ENCODE assay signal across 8 cellular contexts in the genomic region with DNA sequence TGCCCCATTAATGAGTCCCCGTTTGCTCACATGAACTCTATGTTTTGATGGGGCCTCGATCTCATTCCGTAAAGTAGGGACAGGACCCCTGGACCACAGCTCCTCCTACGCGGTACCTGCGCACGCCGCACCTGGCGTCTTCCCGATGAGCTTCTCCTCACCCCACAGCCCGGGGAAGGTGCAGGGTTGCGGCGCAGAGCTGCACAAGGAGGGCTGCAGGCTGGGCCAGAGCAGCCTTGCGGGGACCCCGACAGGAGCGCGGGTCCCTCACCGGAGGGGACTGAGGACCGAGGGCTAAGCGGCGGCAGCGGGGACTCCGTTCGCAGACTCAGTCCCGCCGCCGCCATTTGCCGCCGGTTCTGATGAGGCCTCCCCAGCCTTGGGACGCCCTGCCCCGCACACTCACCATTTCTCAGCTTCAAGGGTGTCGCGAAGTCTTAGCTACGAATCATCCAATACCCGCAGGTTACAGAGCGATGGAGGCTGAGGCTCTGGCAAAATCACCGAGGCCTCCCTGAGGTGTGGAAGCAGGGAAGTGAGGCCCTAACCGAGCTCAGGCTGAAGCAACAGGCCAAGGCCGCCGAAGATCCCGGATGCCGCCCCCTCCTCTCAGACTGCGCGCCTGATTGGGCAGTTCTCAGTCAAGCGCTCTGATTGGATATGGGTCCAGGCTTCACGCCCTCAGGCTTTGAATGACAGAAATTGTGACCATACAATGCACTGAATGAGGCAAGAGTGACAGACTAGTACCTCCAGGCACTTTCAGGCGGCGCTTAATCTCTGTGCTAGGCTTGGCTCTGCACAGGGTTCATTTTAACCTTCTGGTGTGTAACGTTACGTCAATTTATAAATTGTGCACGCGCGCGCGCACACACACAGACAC. TPM values are rescaled to one million over a fixed set of nuclear protein-coding genes. Genes with fewer than 3 reads are reported as not detected.
DNase-seq lines count a peak whose midpoint lies in the region; ATAC-seq and TF ChIP-seq lines count a peak whose summit lies in the region.

No MANE protein-coding gene starts in this region.

- H3K27me3 ChIP-seq in colonic mucosa: no peaks in the 10 kb centered on the region
- H3K27me3 ChIP-seq in layer of hippocampus (ENCODE audit: control insufficient read depth, insufficient read depth, low read length): no peaks in the 10 kb centered on the region

- intact Hi-C loops in colonic mucosa (cut with DNase I): no loop called here

- H3K9ac ChIP-seq in colonic mucosa (ENCODE audit: low read depth in 2 of 2, low read length in 2 of 2): peak overlapping the region; percentile 80 to 82

- H3K4me3 ChIP-seq in colonic mucosa: peak overlapping the region; percentile 75

- DNase-seq in AG09319 (ENCODE audit: extremely low read depth, low read depth) (peak; percentile 98), NCI-H446 treated with DMSO at 0.1 percent for 48 hours (lab: John Stamatoyannopoulos, UW) (peak; percentile 91), colonic mucosa (peak; percentile 97)
- DNase-seq in activated CD4-positive, alpha-beta T cell treated with anti-CD3 and anti-CD28 coated beads for 4 hours: peak; percentile 90 to 91
- peak; percentile 66 to 89 (median 78) for DNase-seq in stimulated activated CD4-positive, alpha-beta T cell treated with anti-CD3 and anti-CD28 coated beads, Interleukin-1b, Interleukin-23, amount 100 ng/mL, for 24 hours (ENCODE audit: low read depth in 4 of 4, low spot score in 1 of 4)

- H3K36me3 ChIP-seq in colonic mucosa: peaks cover 29% of the 10 kb centered on the region

- ATAC-seq in GM19025 (IDR thresholded peaks at IDR 0.05; ENCODE audit: low read depth, unreplicated experiment): peak; percentile 99
- ATAC-seq in HG03280 (IDR thresholded peaks at IDR 0.05; ENCODE audit: unreplicated experiment): peak; percentile 100

- H3K27ac ChIP-seq in colonic mucosa (peak overlapping the region; percentile 88), layer of hippocampus (ENCODE audit: low read depth, low read length) (peak overlapping the region; percentile 74)

- peaks cover 8% of the 10 kb centered on the region for H3K4me1 ChIP-seq in colonic mucosa

- no peaks in the 10 kb centered on the region for H3K9me3 ChIP-seq in colonic mucosa

- no peak for TF ChIP-seq CTCF in AG09319 (IDR thresholded peaks at IDR 0.05; ENCODE audit: low read depth, low read length)
- no peak for TF ChIP-seq CTCF in colonic mucosa (IDR thresholded peaks at IDR 0.05)

RNA-seq across cellular contexts. Expression of a gene that starts 25.1 kb away (rescaled TPM):
- 10 to 100 TPM; 20.9 to 24.3 TPM for total RNA-seq in colonic mucosa

RNA-seq across cellular contexts. Expression of a gene that starts 25.2 kb away (rescaled TPM):
- 10 to 100 TPM; 44.8 to 45.3 TPM for total RNA-seq in colonic mucosa

Comparison
In these comparisons a context has a peak if more than half of its experiments do, and no peak if none do; other contexts are left out.
1. Peak in every context shown above with its lines: DNase-seq, ATAC-seq, H3K4me3 ChIP-seq and H3K27ac ChIP-seq.